Comparison of ENCODE assay signal across 8 cellular contexts in the genomic region with DNA sequence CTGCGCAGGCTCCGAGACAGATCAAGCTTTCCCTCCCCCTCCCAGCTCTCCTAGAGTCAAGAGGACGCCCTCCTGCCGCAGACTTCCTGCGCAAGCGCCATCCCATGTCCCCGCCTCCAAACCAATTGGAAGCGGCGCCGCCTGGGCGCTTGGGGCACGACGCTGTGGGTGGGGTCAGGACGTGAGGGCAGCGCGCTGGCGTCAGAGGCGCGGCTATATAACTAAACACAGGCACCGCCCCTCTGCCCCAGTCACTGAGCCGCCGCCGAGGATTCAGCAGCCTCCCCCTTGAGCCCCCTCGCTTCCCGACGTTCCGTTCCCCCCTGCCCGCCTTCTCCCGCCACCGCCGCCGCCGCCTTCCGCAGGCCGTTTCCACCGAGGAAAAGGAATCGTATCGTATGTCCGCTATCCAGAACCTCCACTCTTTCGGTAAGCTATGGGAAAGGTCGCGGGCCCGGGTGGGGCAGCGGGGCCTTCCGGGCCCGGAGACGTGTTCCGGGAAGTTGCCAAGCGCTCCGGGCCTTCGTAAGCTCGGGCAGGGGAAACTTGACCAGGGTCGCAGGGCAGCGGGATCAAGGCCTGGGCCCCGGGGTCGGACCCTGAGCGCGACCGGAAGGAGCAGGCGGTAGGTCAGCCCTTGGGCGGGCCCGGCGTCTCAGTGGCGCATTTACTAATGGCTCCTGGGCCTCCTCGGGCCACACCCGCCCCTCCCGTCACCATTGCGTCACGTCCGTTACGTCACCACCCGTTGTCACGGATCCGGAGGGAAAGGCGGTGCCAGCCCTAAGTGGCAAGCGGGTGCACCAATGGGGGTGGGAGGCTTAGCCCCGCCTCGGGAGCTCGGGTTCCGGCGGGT. TPM values are rescaled to one million over a fixed set of nuclear protein-coding genes. Genes with fewer than 3 reads are reported as not detected.
DNase-seq lines count a peak whose midpoint lies in the region; ATAC-seq and TF ChIP-seq lines count a peak whose summit lies in the region.

Gene EIF1, plus strand, starts transcription at position 245 of the 856 bp plus-strand sequence. Its CDS starts 154 bp downstream, at position 399.

- H3K27me3 ChIP-seq in WERI-Rb-1 (ENCODE audit: insufficient read depth, low read depth, severe bottlenecking) (no peaks in the 10 kb centered on the region), mammary epithelial cell (ENCODE audit: insufficient read depth, low read length) (no peaks in the 10 kb centered on the region)

- H3K9ac ChIP-seq in mammary epithelial cell (ENCODE audit: insufficient read depth, low read length): peak within 1 kb of the TSS; percentile 98

- CTCF ChIA-PET in mammary epithelial cell (lab: Charles Lee; ENCODE audit: low non-redundant PET): interaction anchor here (0.8 to 1.1 kb wide), 2 partner anchors 10 to 23 kb away, joined by 3 to 8 read pairs; no protein-coding TSS in a partner anchor

- peaks cover 16% of the 10 kb centered on the region for H3K9me3 ChIP-seq in WERI-Rb-1 (ENCODE audit: severe bottlenecking)
- no peaks in the 10 kb centered on the region for H3K9me3 ChIP-seq in mammary epithelial cell (replicated peaks; ENCODE audit: insufficient read depth, low read length)
- H3K9me3 ChIP-seq in iPS-18c (ENCODE audit: control insufficient read depth, insufficient read depth, low read length): peaks cover 3% of the 10 kb centered on the region

- H3K4me1 ChIP-seq in mammary epithelial cell (ENCODE audit: insufficient read depth, low read length): peaks cover 19% of the 10 kb centered on the region

- H4K20me1 ChIP-seq in mammary epithelial cell (ENCODE audit: insufficient read depth, low read length): peaks cover 6% of the 10 kb centered on the region

- dilution Hi-C loops in mammary epithelial cell (cut with HindIII; ENCODE audit: low sequenced_read_pairs): no loop called here

- H3K4me3 ChIP-seq in WERI-Rb-1 (ENCODE audit: low read depth, low read length) (peak within 1 kb of the TSS; percentile 92), mammary epithelial cell (replicated peaks in 1 of 3; ENCODE audit: insufficient read depth in 1 of 3, low read depth in 2 of 3, low read length in 3 of 3) (peak within 1 kb of the TSS; percentile 56 to 76 (median 74)), iPS-18c (ENCODE audit: insufficient read depth, low read depth, low read length) (peak within 1 kb of the TSS; percentile 100), skin epidermis (peak within 1 kb of the TSS; percentile 56 to 98 (median 75))

- H3K27ac ChIP-seq in WERI-Rb-1: peak within 1 kb of the TSS; percentile 99
- H3K27ac ChIP-seq in mammary epithelial cell (ENCODE audit: insufficient read depth, low read depth, low read length): peak within 1 kb of the TSS; percentile 96
- H3K27ac ChIP-seq in skin epidermis: peak within 1 kb of the TSS; percentile 98 to 100 (median 100)

- peak within 1 kb of the TSS; percentile 81 for H3K4me2 ChIP-seq in mammary epithelial cell (ENCODE audit: insufficient read depth, low read depth, low read length)

- in situ Hi-C loops in ACHN (cut with HindIII; ENCODE audit: low pct_ligation_motif_present, low pct_unique_long_range_greater_than_20kb, low sequenced_read_pairs) (no loop called here), mammary epithelial cell (cut with MboI; ENCODE audit: low sequenced_read_pairs in 2 of 2) (no loop called here)

- intact Hi-C loops in mammary epithelial cell (cut with micrococcal nuclease): loop anchor here (1.0 kb wide), 4 partner anchors 10 to 65 kb away; partner anchors contain the start of gene KRT17

- H3K79me2 ChIP-seq in mammary epithelial cell (ENCODE audit: insufficient read depth, low read length): peaks cover 27% of the 10 kb centered on the region

- peaks cover 50% of the 10 kb centered on the region for H3K36me3 ChIP-seq in WERI-Rb-1
- H3K36me3 ChIP-seq in mammary epithelial cell (ENCODE audit: insufficient read depth, low read length): peaks cover 29% of the 10 kb centered on the region

- peak within 1 kb of the TSS; percentile 76 for H2AFZ ChIP-seq in mammary epithelial cell (ENCODE audit: low read depth, low read length)

- DNase-seq in ACHN (peak; percentile 100), NCI-H2227 (lab: John Stamatoyannopoulos, UW; ENCODE audit: unreplicated experiment) (peak; percentile 100), WERI-Rb-1 (peak; percentile 100), mammary epithelial cell (peak; percentile 100)

- ATAC-seq in GM18873 (IDR thresholded peaks at IDR 0.05; ENCODE audit: low FRiP score, unreplicated experiment) (peak; percentile 72), HG03139 (IDR thresholded peaks at IDR 0.05; ENCODE audit: unreplicated experiment) (peak; percentile 69)

- TF ChIP-seq CTCF in WERI-Rb-1 (IDR thresholded peaks at IDR 0.05; ENCODE audit: low read depth, low read length): no peak
- no peak for TF ChIP-seq CTCF in mammary epithelial cell (conservative IDR thresholded peaks at IDR 0.05 in 1 of 2, IDR thresholded peaks at IDR 0.05 in 1 of 2; ENCODE audit: extremely low read depth in 1 of 2, insufficient read depth in 1 of 2, low read depth in 1 of 2, low read length in 2 of 2)

- WGBS in mammary epithelial cell (ENCODE audit: low coverage, missing lambda C conversion rate): 3% methylated on average over 11 of the region's 81 CpGs

- TSS peak; percentile 49 for BruUV-seq in mammary epithelial cell (replicated peaks; lab: Mats Ljungman, UMichigan)

RNA-seq across cellular contexts. Expression of gene EIF1, which starts in this region (rescaled TPM):
- total RNA-seq in mammary epithelial cell: 100 to 1,000 TPM in 1 of 2 donors, 10 to 100 TPM in 1; 78.9 to 981 TPM
- polyA plus RNA-seq in mammary epithelial cell: 108 TPM
- 399 TPM for polyA minus RNA-seq in mammary epithelial cell

Comparison
In these comparisons a context has a peak if more than half of its experiments do, and no peak if none do; other contexts are left out.
1. Peak in every context shown above with its lines: DNase-seq, ATAC-seq, H3K4me3 ChIP-seq and H3K27ac ChIP-seq.